Comparison of ENCODE assay signal across 12 cellular contexts in genomic region chr3:148698190-148698806, GRCh38. TPM values are rescaled to one million over a fixed set of nuclear protein-coding genes. Genes with fewer than 3 reads are reported as not detected.
DNase-seq lines count a peak whose midpoint lies in the region; ATAC-seq and TF ChIP-seq lines count a peak whose summit lies in the region.
"Had no signal": no experiment of that assay in that cellular context is flagged by ENCODE, and none has a peak within 500 bp of the region (broad histone marks: within the 10 kb centered on the region; RNA-seq: fewer than 3 reads in every experiment).

No MANE protein-coding gene starts in this region.

- ATAC-seq in activated naive CD8-positive, alpha-beta T cell treated with anti-CD3 and anti-CD28 coated beads, Interleukin-2, amount 50 U/mL, for 24 hours: no peak
- ATAC-seq in GM19328 (IDR thresholded peaks at IDR 0.05; ENCODE audit: unreplicated experiment) (no peak), HG03039 (IDR thresholded peaks at IDR 0.05; ENCODE audit: unreplicated experiment) (no peak)
- ATAC-seq in effector memory CD8-positive, alpha-beta T cell (replicated peaks): no peak

- H3K9me2 ChIP-seq in neural cell (ENCODE audit: insufficient read depth, low read length): no peaks in the 10 kb centered on the region

- peaks cover 2% of the 10 kb centered on the region for H3K9me3 Mint-ChIP-seq in activated naive CD8-positive, alpha-beta T cell treated with anti-CD3 and anti-CD28 coated beads for 36 hours
- H3K9me3 Mint-ChIP-seq in activated naive CD8-positive, alpha-beta T cell treated with anti-CD3 and anti-CD28 coated beads, Interleukin-2, amount 50 U/mL, for 24 hours: no peaks in the 10 kb centered on the region
- peaks cover 0 to 18% of the 10 kb centered on the region in 2 donors for H3K9me3 Mint-ChIP-seq in effector memory CD8-positive, alpha-beta T cell

- no peaks in the 10 kb centered on the region for H3F3A ChIP-seq in neural cell (ENCODE audit: insufficient read depth, low read length, poor library complexity, severe bottlenecking)

- no peaks in the 10 kb centered on the region for H3K36me3 Mint-ChIP-seq in activated naive CD8-positive, alpha-beta T cell treated with anti-CD3 and anti-CD28 coated beads for 36 hours
- no peaks in the 10 kb centered on the region for H3K36me3 Mint-ChIP-seq in activated naive CD8-positive, alpha-beta T cell treated with anti-CD3 and anti-CD28 coated beads, Interleukin-2, amount 50 U/mL, for 24 hours (ENCODE audit: low read depth)
- no peaks in the 10 kb centered on the region for H3K36me3 Mint-ChIP-seq in effector memory CD8-positive, alpha-beta T cell (ENCODE audit: insufficient read depth)

- WGBS in urinary bladder: 44% methylated on average over 17 of the region's 17 CpGs

- no peak for TF ChIP-seq EP300 in neural cell (conservative IDR thresholded peaks at IDR 0.05; ENCODE audit: poor library complexity, severe bottlenecking)

- TF ChIP-seq CTCF in fibroblast of villous mesenchyme (IDR thresholded peaks at IDR 0.05; ENCODE audit: insufficient read depth, low read depth, low read length) (no peak), neural cell (IDR thresholded peaks at IDR 0.05; ENCODE audit: poor library complexity, severe bottlenecking) (no peak)

- no peaks in the 10 kb centered on the region for H3K36me3 ChIP-seq in neural cell (ENCODE audit: insufficient read depth, low read length)
- H3K36me3 ChIP-seq in urinary bladder (ENCODE audit: insufficient read depth): no peaks in the 10 kb centered on the region

- peak overlapping the region; percentile 7 for H3K4me3 Mint-ChIP-seq in activated naive CD8-positive, alpha-beta T cell treated with anti-CD3 and anti-CD28 coated beads for 36 hours
- H3K4me3 Mint-ChIP-seq in activated naive CD8-positive, alpha-beta T cell treated with anti-CD3 and anti-CD28 coated beads, Interleukin-2, amount 50 U/mL, for 24 hours: no peak overlapping the region
- no peak overlapping the region for H3K4me3 Mint-ChIP-seq in effector memory CD8-positive, alpha-beta T cell

- H4K20me1 ChIP-seq in neural cell (ENCODE audit: insufficient read depth): no peaks in the 10 kb centered on the region

- peaks cover 26% of the 10 kb centered on the region for H3K27me3 ChIP-seq in neural cell (ENCODE audit: insufficient read depth, low read depth, low read length)

- H3K79me2 ChIP-seq in neural cell (replicated peaks; ENCODE audit: insufficient read depth, low read length): no peaks in the 10 kb centered on the region

- no peak overlapping the region for H2AFZ ChIP-seq in neural cell (ENCODE audit: low read depth, low read length)

- H3K27ac Mint-ChIP-seq in activated naive CD8-positive, alpha-beta T cell treated with anti-CD3 and anti-CD28 coated beads for 36 hours: no peak overlapping the region
- no peak overlapping the region for H3K27ac Mint-ChIP-seq in activated naive CD8-positive, alpha-beta T cell treated with anti-CD3 and anti-CD28 coated beads, Interleukin-2, amount 50 U/mL, for 24 hours
- no peak overlapping the region for H3K27ac Mint-ChIP-seq in effector memory CD8-positive, alpha-beta T cell

- no peaks in the 10 kb centered on the region for H3K4me1 Mint-ChIP-seq in activated naive CD8-positive, alpha-beta T cell treated with anti-CD3 and anti-CD28 coated beads for 36 hours
- H3K4me1 Mint-ChIP-seq in activated naive CD8-positive, alpha-beta T cell treated with anti-CD3 and anti-CD28 coated beads, Interleukin-2, amount 50 U/mL, for 24 hours: no peaks in the 10 kb centered on the region
- no peaks in the 10 kb centered on the region for H3K4me1 Mint-ChIP-seq in effector memory CD8-positive, alpha-beta T cell (ENCODE audit: low read depth in 2 of 2)

- no peak overlapping the region for H3K27ac ChIP-seq in neural cell (ENCODE audit: low read length)
- no peak overlapping the region for H3K27ac ChIP-seq in urinary bladder (ENCODE audit: low read depth)
- H3K27ac ChIP-seq: 22Rv1 had no signal

- no peak overlapping the region for H3K4me2 ChIP-seq in neural cell (ENCODE audit: low read length)

- no peaks in the 10 kb centered on the region for H3K9me3 ChIP-seq in neural cell (ENCODE audit: low read length)

- TF ChIP-seq RAD21 in neural cell (conservative IDR thresholded peaks at IDR 0.05): no peak

- no peaks in the 10 kb centered on the region for H3K4me1 ChIP-seq in urinary bladder (ENCODE audit: insufficient read depth)

- DNase-seq in activated naive CD8-positive, alpha-beta T cell treated with anti-CD3 and anti-CD28 coated beads for 36 hours: no peak
- DNase-seq in activated naive CD8-positive, alpha-beta T cell treated with anti-CD3 and anti-CD28 coated beads, Interleukin-2, amount 50 U/mL, for 24 hours: no peak
- DNase-seq in fibroblast of villous mesenchyme (ENCODE audit: low read depth): no peak
- no peak for DNase-seq in effector memory CD8-positive, alpha-beta T cell
- DNase-seq: NCI-H1694; stimulated activated naive CD4-positive, alpha-beta T cell treated with Interleukin-2 at 50 U/mL for 16 hours had no signal

- peaks cover 24% of the 10 kb centered on the region for H3K27me3 Mint-ChIP-seq in activated naive CD8-positive, alpha-beta T cell treated with anti-CD3 and anti-CD28 coated beads for 36 hours
- H3K27me3 Mint-ChIP-seq in activated naive CD8-positive, alpha-beta T cell treated with anti-CD3 and anti-CD28 coated beads, Interleukin-2, amount 50 U/mL, for 24 hours: peaks cover 22% of the 10 kb centered on the region
- H3K27me3 Mint-ChIP-seq in effector memory CD8-positive, alpha-beta T cell: peaks cover 11 to 33% of the 10 kb centered on the region in 2 donors

- peak overlapping the region; percentile 33 for H3K9ac ChIP-seq in neural cell (ENCODE audit: low read length)

- peak overlapping the region; percentile 56 for H3K4me3 ChIP-seq in fibroblast of villous mesenchyme (ENCODE audit: low read depth, low read length)
- H3K4me3 ChIP-seq in neural cell (ENCODE audit: low read length): peak overlapping the region; percentile 67
- peak overlapping the region; percentile 54 for H3K4me3 ChIP-seq in urinary bladder (ENCODE audit: low read depth, low read length)

TF ChIP-seq in neural cell, 6 proteins besides CTCF, POLR2A, EP300 and RAD21:
- TF ChIP-seq TAF1 (IDR thresholded peaks at IDR 0.05; ENCODE audit: low read depth) (no peak), REST (IDR thresholded peaks at IDR 0.05; ENCODE audit: borderline replicate concordance) (no peak), MXI1 (conservative IDR thresholded peaks at IDR 0.05; ENCODE audit: poor library complexity, severe bottlenecking) (no peak), POLR2AphosphoS5 (IDR thresholded peaks at IDR 0.05) (no peak), SMC3 (conservative IDR thresholded peaks at IDR 0.05; ENCODE audit: poor library complexity) (no peak), EZH2 (IDR thresholded peaks at IDR 0.05; ENCODE audit: borderline replicate concordance, insufficient read depth, low read length, poor library complexity, severe bottlenecking) (no peak)

RNA-seq across cellular contexts. Expression of gene AGTR1, which starts 0.6 kb away (rescaled TPM):
- not detected for total RNA-seq in activated naive CD8-positive, alpha-beta T cell treated with anti-CD3 and anti-CD28 coated beads for 36 hours
- total RNA-seq in fibroblast of villous mesenchyme: 0.43 and 1.6 TPM in 2 replicates
- 1.3 and 1.9 TPM in 2 replicates for polyA plus RNA-seq in neural cell
- polyA minus RNA-seq in neural cell: 1.3 and 1.5 TPM in 2 replicates
- 8.1 TPM for total RNA-seq in urinary bladder
- polyA plus RNA-seq in urinary bladder: 24.8 TPM
- total RNA-seq: pulmonary artery endothelial cell had no signal
